Comparison of ENCODE assay signal across 10 cellular contexts in genomic region chr6:134398453-134398852, GRCh38.
DNase-seq lines count a peak whose midpoint lies in the region; ATAC-seq and TF ChIP-seq lines count a peak whose summit lies in the region.
"Had no signal": no experiment of that assay in that cellular context is flagged by ENCODE, and none has a peak within 500 bp of the region (broad histone marks: within the 10 kb centered on the region; RNA-seq: fewer than 3 reads in every experiment).

No MANE protein-coding gene starts in this region.

- 51 to 52% methylated on average over 6 of the region's 6 CpGs for WGBS in esophagus squamous epithelium, 2 donors

- H3K4me1 ChIP-seq in esophagus squamous epithelium (peaks cover 6 to 74% (median 8%) of the 10 kb centered on the region in 3 donors), GM23338 (ENCODE audit: insufficient read depth) (peaks cover 9% of the 10 kb centered on the region), breast epithelium (no peaks in the 10 kb centered on the region)

- no peak overlapping the region for H2AFZ ChIP-seq in GM23338

- no peak overlapping the region for H3K4me2 ChIP-seq in GM23338

- no peak overlapping the region for H3K4me3 Mint-ChIP-seq in stimulated activated naive CD8-positive, alpha-beta T cell treated with anti-CD3 and anti-CD28 coated beads, Interleukin-15, amount 100 ng/mL, for 72 hours
- no peak overlapping the region for H3K4me3 Mint-ChIP-seq in GM23338
- H3K4me3 Mint-ChIP-seq: CD4-positive, alpha-beta memory T cell had no signal

- peak; percentile 9 for DNase-seq in stimulated activated CD4-positive, alpha-beta T cell treated with anti-CD3 and anti-CD28 coated beads, Interleukin-12 subunit alpha, Interleukin-12 subunit beta, amount 100 ng/mL, for 4 hours
- no peak for DNase-seq in stimulated activated CD4-positive, alpha-beta T cell treated with anti-CD3 and anti-CD28 coated beads, Interleukin-4, amount 100 ng/mL, for 4 hours
- DNase-seq in NAMALWA (ENCODE audit: low spot score) (peak; percentile 8), esophagus squamous epithelium (lab: John Stamatoyannopoulos, UW) (no peak), GM23338 (ENCODE audit: low spot score) (no peak), breast epithelium (ENCODE audit: low spot score in 2 of 2) (no peak)
- peak in 1 of 2 donors; percentile 26 for DNase-seq in stimulated activated naive CD8-positive, alpha-beta T cell treated with anti-CD3 and anti-CD28 coated beads, Interleukin-15, amount 100 ng/mL, for 72 hours
- DNase-seq: CD4-positive, alpha-beta memory T cell; NCI-H2081 treated with DMSO at 0.1 percent for 48 hours had no signal

- H3K9me3 Mint-ChIP-seq in stimulated activated naive CD8-positive, alpha-beta T cell treated with anti-CD3 and anti-CD28 coated beads, Interleukin-15, amount 100 ng/mL, for 72 hours = no peaks in the 10 kb centered on the region
- H3K9me3 Mint-ChIP-seq in GM23338 = no peaks in the 10 kb centered on the region
- H3K9me3 Mint-ChIP-seq: CD4-positive, alpha-beta memory T cell had no signal

- H3K27ac ChIP-seq in esophagus squamous epithelium (peak overlapping the region in 3 of 4 donors; percentile 38 to 78 (median 59)), GM23338 (ENCODE audit: low read depth) (no peak overlapping the region), breast epithelium (no peak overlapping the region)

- no peaks in the 10 kb centered on the region for H3K79me2 ChIP-seq in GM23338 (replicated peaks; ENCODE audit: insufficient read depth)

- H3K36me3 Mint-ChIP-seq in GM23338 (ENCODE audit: low read depth) = no peaks in the 10 kb centered on the region
- H3K36me3 Mint-ChIP-seq: CD4-positive, alpha-beta memory T cell had no signal

- H3K9me3 ChIP-seq in esophagus squamous epithelium (no peaks in the 10 kb centered on the region), breast epithelium (no peaks in the 10 kb centered on the region)

- ATAC-seq in stimulated activated naive CD8-positive, alpha-beta T cell treated with anti-CD3 and anti-CD28 coated beads, Interleukin-15, amount 100 ng/mL, for 72 hours = peak; percentile 58
- no peak for ATAC-seq in GM23338
- ATAC-seq in HG03097 (IDR thresholded peaks at IDR 0.05; ENCODE audit: low FRiP score, unreplicated experiment) = no peak

- peak overlapping the region in 1 of 2 donors; percentile 15 for H3K27ac Mint-ChIP-seq in stimulated activated naive CD8-positive, alpha-beta T cell treated with anti-CD3 and anti-CD28 coated beads, Interleukin-15, amount 100 ng/mL, for 72 hours
- H3K27ac Mint-ChIP-seq in GM23338 = no peak overlapping the region
- H3K27ac Mint-ChIP-seq: CD4-positive, alpha-beta memory T cell had no signal

- no peak for TF ChIP-seq POLR2A in esophagus squamous epithelium (IDR thresholded peaks at IDR 0.05)
- no peak for TF ChIP-seq POLR2A in breast epithelium (IDR thresholded peaks at IDR 0.05)

- H3K9me2 ChIP-seq in GM23338 (ENCODE audit: insufficient read depth) = no peaks in the 10 kb centered on the region

- no peaks in the 10 kb centered on the region for H3F3A ChIP-seq in GM23338 (replicated peaks; ENCODE audit: low read depth)

- TF ChIP-seq CTCF in esophagus squamous epithelium (IDR thresholded peaks at IDR 0.05) = no peak
- no peak for TF ChIP-seq CTCF in GM23338 (conservative IDR thresholded peaks at IDR 0.05; ENCODE audit: low read depth in 2 of 2)
- no peak for TF ChIP-seq CTCF in breast epithelium (IDR thresholded peaks at IDR 0.05)

- H3K27me3 Mint-ChIP-seq in stimulated activated naive CD8-positive, alpha-beta T cell treated with anti-CD3 and anti-CD28 coated beads, Interleukin-15, amount 100 ng/mL, for 72 hours = no peaks in the 10 kb centered on the region
- peaks cover 3% of the 10 kb centered on the region for H3K27me3 Mint-ChIP-seq in GM23338 (ENCODE audit: insufficient read depth, low read depth, poor library complexity)
- H3K27me3 Mint-ChIP-seq: CD4-positive, alpha-beta memory T cell had no signal

- H3K36me3 ChIP-seq in esophagus squamous epithelium = no peaks in the 10 kb centered on the region
- H3K36me3 ChIP-seq in GM23338 (ENCODE audit: insufficient read depth) = no peaks in the 10 kb centered on the region
- no peaks in the 10 kb centered on the region for H3K36me3 ChIP-seq in breast epithelium

- H3K27me3 ChIP-seq in esophagus squamous epithelium = no peaks in the 10 kb centered on the region
- H3K27me3 ChIP-seq in GM23338 (ENCODE audit: insufficient read depth) = no peaks in the 10 kb centered on the region
- H3K27me3 ChIP-seq in breast epithelium = no peaks in the 10 kb centered on the region

- H3K4me3 ChIP-seq in esophagus squamous epithelium (no peak overlapping the region), GM23338 (no peak overlapping the region), breast epithelium (no peak overlapping the region)

- no peaks in the 10 kb centered on the region for H4K20me1 ChIP-seq in GM23338 (replicated peaks; ENCODE audit: insufficient read depth)

- intact Hi-C loops in esophagus squamous epithelium (cut with DNase I) = no loop called here
- intact Hi-C loops in breast epithelium (cut with DNase I; ENCODE audit: low total_unique reads) = no loop called here

- H3K4me1 Mint-ChIP-seq in stimulated activated naive CD8-positive, alpha-beta T cell treated with anti-CD3 and anti-CD28 coated beads, Interleukin-15, amount 100 ng/mL, for 72 hours = peaks cover 38% of the 10 kb centered on the region
- H3K4me1 Mint-ChIP-seq in GM23338 = peaks cover 12% of the 10 kb centered on the region; the same call in 2 of the 3 replicates
- H3K4me1 Mint-ChIP-seq: CD4-positive, alpha-beta memory T cell had no signal

TF ChIP-seq in GM23338, 12 proteins besides CTCF, POLR2A, EP300 and RAD21 (continues in another document):
- TF ChIP-seq POLR2AphosphoS5 (IDR thresholded peaks at IDR 0.05; ENCODE audit: low read depth) = no peak
- TF ChIP-seq JUNB (IDR thresholded peaks at IDR 0.05; ENCODE audit: unreplicated experiment) = no peak
- no peak for TF ChIP-seq REST (IDR thresholded peaks at IDR 0.05; ENCODE audit: unreplicated experiment)
- TF ChIP-seq CREB1 (CRISPR knock-in tag; IDR thresholded peaks at IDR 0.05; ENCODE audit: low read depth) = no peak
- TF ChIP-seq EZH2phosphoT487 (IDR thresholded peaks at IDR 0.05; ENCODE audit: unreplicated experiment) = no peak
- TF ChIP-seq NANOG (IDR thresholded peaks at IDR 0.05; ENCODE audit: borderline replicate concordance) = no peak
- TF ChIP-seq STAT1 (IDR thresholded peaks at IDR 0.05; ENCODE audit: unreplicated experiment) = no peak
- no peak for TF ChIP-seq ZNF114 (CRISPR knock-in tag; IDR thresholded peaks at IDR 0.05)

Comparison
In these comparisons a context has a peak if more than half of its experiments do, and no peak if none do; other contexts are left out.
1. DNase-seq: peak in stimulated activated CD4-positive, alpha-beta T cell treated with anti-CD3 and anti-CD28 coated beads, Interleukin-12 subunit alpha, Interleukin-12 subunit beta, amount 100 ng/mL, for 4 hours (single experiment) and NAMALWA (single experiment); none in stimulated activated CD4-positive, alpha-beta T cell treated with anti-CD3 and anti-CD28 coated beads, Interleukin-4, amount 100 ng/mL, for 4 hours (0 of 2), esophagus squamous epithelium (single experiment), GM23338 (single experiment) and breast epithelium (0 of 2).
2. H3K27ac ChIP-seq: peak in esophagus squamous epithelium (3 of 4); none in GM23338 (single experiment) and breast epithelium (0 of 2).